15 cellular contexts compared by ENCODE assay signal in the genomic region with DNA sequence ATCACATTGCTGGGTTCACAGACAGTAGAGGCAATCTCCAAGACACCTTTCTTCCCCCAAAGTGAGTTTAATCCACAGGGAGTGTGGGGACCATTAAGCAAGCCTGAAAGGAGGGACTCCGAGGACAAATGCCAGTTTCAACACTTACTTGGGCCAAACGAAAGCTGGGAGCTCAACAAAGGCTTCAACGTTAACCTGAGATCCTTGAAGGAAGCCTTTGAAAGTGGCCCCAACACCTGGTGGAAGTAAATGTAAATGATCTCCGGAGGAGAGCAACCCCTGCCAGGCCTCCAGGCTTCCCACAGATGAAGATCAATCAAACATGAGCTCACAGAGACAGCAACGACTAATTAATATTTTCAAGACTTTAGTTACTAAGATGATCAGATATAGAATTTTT.
DNase-seq lines count a peak whose midpoint lies in the region; ATAC-seq and TF ChIP-seq lines count a peak whose summit lies in the region.
"Had no signal": no experiment of that assay in that cellular context is flagged by ENCODE, and none has a peak within 500 bp of the region (broad histone marks: within the 10 kb centered on the region; RNA-seq: fewer than 3 reads in every experiment).

No MANE protein-coding gene starts in this region.

- H3K79me2 ChIP-seq in GM23338 (replicated peaks; ENCODE audit: insufficient read depth): peaks cover 63% of the 10 kb centered on the region

- no peaks in the 10 kb centered on the region for H4K20me1 ChIP-seq in GM23338 (replicated peaks; ENCODE audit: insufficient read depth)

- no peaks in the 10 kb centered on the region for H3K27me3 ChIP-seq in CD4-positive, CD25-positive, alpha-beta regulatory T cell (ENCODE audit: control insufficient read depth, insufficient read depth, low read length)
- H3K27me3 ChIP-seq in GM23338 (ENCODE audit: insufficient read depth): no peaks in the 10 kb centered on the region

- H3K4me1 Mint-ChIP-seq in CD4-positive, CD25-positive, alpha-beta regulatory T cell: peaks cover 60 to 98% (median 88%) of the 10 kb centered on the region in 4 donors
- H3K4me1 Mint-ChIP-seq in GM23338 (peaks cover 47% of the 10 kb centered on the region), naive B cell (peaks cover 62 to 99% (median 88%) of the 10 kb centered on the region in 3 donors)
- peaks cover 94% of the 10 kb centered on the region for H3K4me1 Mint-ChIP-seq in activated naive CD8-positive, alpha-beta T cell treated with anti-CD3 and anti-CD28 coated beads, Interleukin-2, amount 50 U/mL, for 24 hours

- H3K9me3 ChIP-seq in CD4-positive, CD25-positive, alpha-beta regulatory T cell (ENCODE audit: control insufficient read depth in 2 of 2, low read length in 2 of 2): no peaks in the 10 kb centered on the region

- peak overlapping the region; percentile 81 to 93 (median 82) for H3K4me3 Mint-ChIP-seq in CD4-positive, CD25-positive, alpha-beta regulatory T cell
- H3K4me3 Mint-ChIP-seq in GM23338: no peak overlapping the region
- no peak overlapping the region for H3K4me3 Mint-ChIP-seq in activated naive CD8-positive, alpha-beta T cell treated with anti-CD3 and anti-CD28 coated beads, Interleukin-2, amount 50 U/mL, for 24 hours
- peak overlapping the region in 6 of 8 donors; percentile 72 to 90 (median 82) for H3K4me3 Mint-ChIP-seq in naive B cell
- H3K4me3 Mint-ChIP-seq: brain had no signal

- H3K27ac Mint-ChIP-seq in CD4-positive, CD25-positive, alpha-beta regulatory T cell: peak overlapping the region; percentile 95 to 96 (median 96)
- H3K27ac Mint-ChIP-seq in GM23338: no peak overlapping the region
- peak overlapping the region; percentile 82 for H3K27ac Mint-ChIP-seq in activated naive CD8-positive, alpha-beta T cell treated with anti-CD3 and anti-CD28 coated beads, Interleukin-2, amount 50 U/mL, for 24 hours
- H3K27ac Mint-ChIP-seq in naive B cell: peak overlapping the region; percentile 93 to 97 (median 95)
- H3K27ac Mint-ChIP-seq: brain had no signal

- H3K4me2 ChIP-seq in GM23338: peak overlapping the region; percentile 5; the same call in 1 of the 2 replicates

- H3K36me3 Mint-ChIP-seq in CD4-positive, CD25-positive, alpha-beta regulatory T cell: peaks cover 51% of the 10 kb centered on the region
- H3K36me3 Mint-ChIP-seq in GM23338 (ENCODE audit: low read depth) (peaks cover 53% of the 10 kb centered on the region), naive B cell (peaks cover 18 to 31% of the 10 kb centered on the region in 2 donors)
- H3K36me3 Mint-ChIP-seq in activated naive CD8-positive, alpha-beta T cell treated with anti-CD3 and anti-CD28 coated beads, Interleukin-2, amount 50 U/mL, for 24 hours (ENCODE audit: low read depth): peaks cover 45% of the 10 kb centered on the region

- H3K27me3 Mint-ChIP-seq in CD4-positive, CD25-positive, alpha-beta regulatory T cell: no peaks in the 10 kb centered on the region
- H3K27me3 Mint-ChIP-seq in GM23338 (ENCODE audit: insufficient read depth, low read depth, poor library complexity) (peaks cover 3% of the 10 kb centered on the region), naive B cell (no peaks in the 10 kb centered on the region)
- H3K27me3 Mint-ChIP-seq in activated naive CD8-positive, alpha-beta T cell treated with anti-CD3 and anti-CD28 coated beads, Interleukin-2, amount 50 U/mL, for 24 hours: no peaks in the 10 kb centered on the region
- H3K27me3 Mint-ChIP-seq: brain had no signal

- H3K9me2 ChIP-seq in GM23338 (ENCODE audit: insufficient read depth): 0 out of 2 replicates have a peak, but pooled peaks cover 5% of the 10 kb centered on the region

- H3K9me3 Mint-ChIP-seq in CD4-positive, CD25-positive, alpha-beta regulatory T cell: peaks cover 0 to 3% (median 0%) of the 10 kb centered on the region in 7 donors
- H3K9me3 Mint-ChIP-seq in GM23338: peaks cover 3% of the 10 kb centered on the region; the same call in 2 of the 3 replicates
- H3K9me3 Mint-ChIP-seq in activated naive CD8-positive, alpha-beta T cell treated with anti-CD3 and anti-CD28 coated beads, Interleukin-2, amount 50 U/mL, for 24 hours: peaks cover 4% of the 10 kb centered on the region
- H3K9me3 Mint-ChIP-seq in naive B cell: peaks cover 0 to 11% (median under 1%) of the 10 kb centered on the region in 7 donors

- H2AFZ ChIP-seq in GM23338: no peak overlapping the region

- peak overlapping the region; percentile 91 for H3K27ac ChIP-seq in CD4-positive, CD25-positive, alpha-beta regulatory T cell (ENCODE audit: insufficient read depth, low read length, poor library complexity, severe bottlenecking)
- no peak overlapping the region for H3K27ac ChIP-seq in GM23338 (ENCODE audit: low read depth)

- no peak for TF ChIP-seq CTCF in GM23338 (conservative IDR thresholded peaks at IDR 0.05; ENCODE audit: low read depth in 2 of 2)

- H3K36me3 ChIP-seq in CD4-positive, CD25-positive, alpha-beta regulatory T cell (ENCODE audit: control insufficient read depth, insufficient read depth, low read length): peaks cover 31% of the 10 kb centered on the region
- H3K36me3 ChIP-seq in GM23338 (ENCODE audit: insufficient read depth): no peaks in the 10 kb centered on the region

- DNase-seq in CD4-positive, CD25-positive, alpha-beta regulatory T cell: no peak
- DNase-seq in GM23338 (ENCODE audit: low spot score): peak; percentile 38
- DNase-seq in activated naive CD8-positive, alpha-beta T cell treated with anti-CD3 and anti-CD28 coated beads, Interleukin-2, amount 50 U/mL, for 24 hours: no peak
- DNase-seq in naive B cell: no peak
- DNase-seq in germinal center (ENCODE audit: low spot score): no peak
- DNase-seq in central memory CD4-positive, alpha-beta T cell: no peak
- no peak for DNase-seq in cortex of kidney (lab: John Stamatoyannopoulos, UW)
- DNase-seq: activated CD4-positive, CD25-positive, alpha-beta regulatory T cell treated with anti-CD3 and anti-CD28 coated beads, Interleukin-2, amount 50 U/mL, for 72 hours; effector CD4-positive, alpha-beta T cell; NCI-H187; NCI-H446; SHP77; stimulated activated CD4-positive, alpha-beta T cell treated with anti-CD3 and anti-CD28 coated beads, Interleukin-1b, Interleukin-23, amount 100 ng/mL, for 48 hours had no signal

- ATAC-seq in CD4-positive, CD25-positive, alpha-beta regulatory T cell (ENCODE audit: low read depth in 2 of 2): no peak
- peak; percentile 44; the same call in 2 of the 3 replicates for ATAC-seq in GM23338
- no peak for ATAC-seq in activated naive CD8-positive, alpha-beta T cell treated with anti-CD3 and anti-CD28 coated beads, Interleukin-2, amount 50 U/mL, for 24 hours
- no peak for ATAC-seq in naive B cell (ENCODE audit: low read depth in 2 of 2)
- ATAC-seq: sciatic nerve had no signal

- H3K4me3 ChIP-seq in CD4-positive, CD25-positive, alpha-beta regulatory T cell (ENCODE audit: low read depth, low read length): peak overlapping the region; percentile 90
- H3K4me3 ChIP-seq in GM23338: no peak overlapping the region

- peaks cover 99% of the 10 kb centered on the region for H3K4me1 ChIP-seq in CD4-positive, CD25-positive, alpha-beta regulatory T cell (ENCODE audit: control insufficient read depth, insufficient read depth, low read length, poor library complexity, severe bottlenecking)
- H3K4me1 ChIP-seq in GM23338 (ENCODE audit: insufficient read depth): peaks cover 27% of the 10 kb centered on the region

- no peaks in the 10 kb centered on the region for H3F3A ChIP-seq in GM23338 (replicated peaks; ENCODE audit: low read depth)

TF ChIP-seq in GM23338, 12 proteins besides CTCF, POLR2A, EP300 and RAD21 (continues in another document):
- TF ChIP-seq JUNB (IDR thresholded peaks at IDR 0.05; ENCODE audit: unreplicated experiment) (no peak), ZNF114 (CRISPR knock-in tag; IDR thresholded peaks at IDR 0.05) (no peak), POLR2AphosphoS5 (IDR thresholded peaks at IDR 0.05; ENCODE audit: low read depth) (no peak)

Comparison
In these comparisons a context has a peak if more than half of its experiments do, and no peak if none do; other contexts are left out.
1. H3K4me3 Mint-ChIP-seq: peak in CD4-positive, CD25-positive, alpha-beta regulatory T cell (4 of 4) and naive B cell (6 of 8); none in GM23338 (single experiment) and activated naive CD8-positive, alpha-beta T cell treated with anti-CD3 and anti-CD28 coated beads, Interleukin-2, amount 50 U/mL, for 24 hours (single experiment).